In the genomic region with DNA sequence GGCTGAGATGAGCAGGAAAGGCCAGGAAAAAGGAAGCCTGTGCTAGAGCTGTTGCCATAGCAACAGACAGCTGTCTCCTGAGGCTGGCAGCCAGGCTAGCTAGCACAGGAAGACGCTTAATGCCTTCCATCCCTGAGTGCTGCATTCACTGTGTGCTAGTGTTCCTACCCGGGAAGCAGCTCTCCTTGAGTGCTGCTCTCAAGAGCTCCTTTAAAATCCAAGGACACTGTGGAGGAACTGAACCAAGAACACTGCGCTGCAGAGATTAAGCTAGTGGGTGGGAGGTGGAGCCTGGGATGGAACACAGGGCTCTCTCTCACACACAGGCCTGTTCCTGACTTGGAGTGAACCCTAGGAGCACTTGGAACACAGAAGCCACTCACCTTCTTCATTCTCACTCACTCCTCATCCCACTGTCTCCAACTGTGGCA, we compare ENCODE assay signal across 9 cellular contexts. TPM values are rescaled to one million over a fixed set of nuclear protein-coding genes. Genes with fewer than 3 reads are reported as not detected.
DNase-seq lines count a peak whose midpoint lies in the region; ATAC-seq and TF ChIP-seq lines count a peak whose summit lies in the region.
"Had no signal": no experiment of that assay in that cellular context is flagged by ENCODE, and none has a peak within 500 bp of the region (broad histone marks: within the 10 kb centered on the region; RNA-seq: fewer than 3 reads in every experiment).

No MANE protein-coding gene starts in this region.

- H3K36me3 ChIP-seq in brain microvascular endothelial cell (replicated peaks) (no peaks in the 10 kb centered on the region), esophagus muscularis mucosa (no peaks in the 10 kb centered on the region)
- H3K36me3 ChIP-seq: neutrophil had no signal

- TF ChIP-seq CTCF in brain microvascular endothelial cell (IDR thresholded peaks at IDR 0.05; ENCODE audit: low read depth, low read length, missing control alignments) (no peak), esophagus muscularis mucosa (IDR thresholded peaks at IDR 0.05) (no peak)

- H3K4me3 ChIP-seq in brain microvascular endothelial cell (ENCODE audit: low read depth, low read length) (no peak overlapping the region), esophagus muscularis mucosa (no peak overlapping the region)

- no peak for TF ChIP-seq EP300 in esophagus muscularis mucosa (IDR thresholded peaks at IDR 0.05)

- ATAC-seq in GM18873 (IDR thresholded peaks at IDR 0.05; ENCODE audit: low FRiP score, unreplicated experiment) (no peak), HG02610 (IDR thresholded peaks at IDR 0.05; ENCODE audit: unreplicated experiment) (no peak)

- DNase-seq in G401 (ENCODE audit: low spot score), result peak; percentile 39
- peak; percentile 29 for DNase-seq in NCI-H2196 treated with DMSO at 0.1 percent for 48 hours (lab: John Stamatoyannopoulos, UW; ENCODE audit: unreplicated experiment)
- peak; percentile 51 for DNase-seq in brain microvascular endothelial cell
- DNase-seq in left kidney (ENCODE audit: low read depth, low spot score), result peak; percentile 82
- DNase-seq in NCI-H187 (lab: John Stamatoyannopoulos, UW), result no peak
- no peak for DNase-seq in esophagus muscularis mucosa (ENCODE audit: extremely low spot score)

- TF ChIP-seq POLR2A in esophagus muscularis mucosa (IDR thresholded peaks at IDR 0.05; ENCODE audit: low read depth), result no peak

- in situ Hi-C loops in G401 (cut with HindIII; ENCODE audit: low sequenced_read_pairs), result no loop called here
- in situ Hi-C loops in brain microvascular endothelial cell (cut with HindIII; ENCODE audit: low pct_ligation_motif_present, low sequenced_read_pairs), result no loop called here

- H3K27me3 ChIP-seq in brain microvascular endothelial cell (replicated peaks) (no peaks in the 10 kb centered on the region), esophagus muscularis mucosa (no peaks in the 10 kb centered on the region)
- H3K27me3 ChIP-seq: neutrophil had no signal

- H3K27ac ChIP-seq in brain microvascular endothelial cell, result no peak overlapping the region
- H3K27ac ChIP-seq in esophagus muscularis mucosa (replicated peaks in 1 of 4), result no peak overlapping the region
- H3K27ac ChIP-seq: neutrophil had no signal

- no peaks in the 10 kb centered on the region for H3K9me3 ChIP-seq in esophagus muscularis mucosa
- H3K9me3 ChIP-seq: neutrophil had no signal

- intact Hi-C loops in esophagus muscularis mucosa (cut with DNase I), result no loop called here

- peaks cover 6 to 11% (median 8%) of the 10 kb centered on the region in 4 donors for H3K4me1 ChIP-seq in esophagus muscularis mucosa

- WGBS in esophagus muscularis mucosa, result 12% methylated on average over 3 of the region's 3 CpGs

RNA-seq across cellular contexts. Expression of a gene that starts 53.5 kb away (rescaled TPM):
- not detected in 2 replicates for total RNA-seq in G401 (2014; rRNA removed; shearing (Covaris generic))
- 10 to 100 TPM in 1 of 4 donors, 1 to 10 TPM in 3; 2.8 to 10.6 (median 4.1) TPM for total RNA-seq in esophagus muscularis mucosa

Comparison
In these comparisons a context has a peak if more than half of its experiments do, and no peak if none do; other contexts are left out.
1. DNase-seq: peak in G401 (single experiment), NCI-H2196 treated with DMSO at 0.1 percent for 48 hours (single experiment), brain microvascular endothelial cell (single experiment) and left kidney (single experiment); none in NCI-H187 (0 of 2) and esophagus muscularis mucosa (single experiment).